Comparison of ENCODE assay signal across 22 cellular contexts in genomic region chr1:26410706-26411623, GRCh38. TPM values are rescaled to one million over a fixed set of nuclear protein-coding genes. Genes with fewer than 3 reads are reported as not detected.
DNase-seq lines count a peak whose midpoint lies in the region; ATAC-seq and TF ChIP-seq lines count a peak whose summit lies in the region.
"Had no signal": no experiment of that assay in that cellular context is flagged by ENCODE, and none has a peak within 500 bp of the region (broad histone marks: within the 10 kb centered on the region; RNA-seq: fewer than 3 reads in every experiment).

Gene LIN28A (plus strand): TSS chr1:26410817. CDS start chr1:26410892, 75 bp downstream.

- peaks cover 62% of the 10 kb centered on the region for H3K27me3 Mint-ChIP-seq in activated T-cell treated with anti-CD3 and anti-CD28 coated beads, Interleukin-2, amount 50 U/mL, for 72 hours (ENCODE audit: low read depth)

- H3K27ac Mint-ChIP-seq in activated T-cell treated with anti-CD3 and anti-CD28 coated beads, Interleukin-2, amount 50 U/mL, for 72 hours = no peak within 1 kb of the TSS
- H3K27ac Mint-ChIP-seq: activated CD4-positive, alpha-beta T cell treated with anti-CD3 and anti-CD28 coated beads for 36 hours; activated T-cell treated with anti-CD3 and anti-CD28 coated beads, Interleukin-2, amount 50 U/mL, for 24 hours had no signal

- no peak for ATAC-seq in activated T-cell treated with anti-CD3 and anti-CD28 coated beads, Interleukin-2, amount 50 U/mL, for 72 hours (replicated peaks in 1 of 2)
- ATAC-seq in stimulated activated naive CD8-positive, alpha-beta T cell treated with anti-CD3 and anti-CD28 coated beads, Interleukin-15, Interleukin-2, amounts not matched to agents 100 U/mL and 50 U/mL, for 24 hours = peak; percentile 22

- H3K4me3 Mint-ChIP-seq in activated T-cell treated with anti-CD3 and anti-CD28 coated beads, Interleukin-2, amount 50 U/mL, for 72 hours = peak within 1 kb of the TSS; percentile 17 to 41
- H3K4me3 Mint-ChIP-seq: activated CD4-positive, alpha-beta T cell treated with anti-CD3 and anti-CD28 coated beads for 36 hours; activated T-cell treated with anti-CD3 and anti-CD28 coated beads, Interleukin-2, amount 50 U/mL, for 24 hours had no signal

- H3K36me3 ChIP-seq in WERI-Rb-1 = no peaks in the 10 kb centered on the region
- H3K36me3 ChIP-seq: colonic mucosa, esophagus muscularis mucosa, stomach had no signal

- H3K36me3 Mint-ChIP-seq in activated T-cell treated with anti-CD3 and anti-CD28 coated beads, Interleukin-2, amount 50 U/mL, for 72 hours (ENCODE audit: insufficient read depth in 2 of 2) = no peaks in the 10 kb centered on the region

- no peak for TF ChIP-seq CTCF in WERI-Rb-1 (IDR thresholded peaks at IDR 0.05; ENCODE audit: low read depth, low read length)

- peak within 1 kb of the TSS; percentile 2 for H3K4me3 ChIP-seq in WERI-Rb-1 (ENCODE audit: low read depth, low read length)
- H3K4me3 ChIP-seq: colonic mucosa, esophagus muscularis mucosa, skin epidermis, stomach had no signal

- H3K27ac ChIP-seq in WERI-Rb-1 = peak within 1 kb of the TSS; percentile 84
- H3K27ac ChIP-seq: colonic mucosa, esophagus muscularis mucosa, skin epidermis, stomach had no signal

- H3K4me1 Mint-ChIP-seq in activated T-cell treated with anti-CD3 and anti-CD28 coated beads, Interleukin-2, amount 50 U/mL, for 72 hours (ENCODE audit: low read depth) = peaks cover 22% of the 10 kb centered on the region

- H3K9me3 Mint-ChIP-seq in activated T-cell treated with anti-CD3 and anti-CD28 coated beads, Interleukin-2, amount 50 U/mL, for 72 hours = no peaks in the 10 kb centered on the region
- H3K9me3 Mint-ChIP-seq: activated T-cell treated with anti-CD3 and anti-CD28 coated beads, Interleukin-2, amount 50 U/mL, for 24 hours had no signal

- no peak for DNase-seq in activated T-cell treated with anti-CD3 and anti-CD28 coated beads, Interleukin-2, amount 50 U/mL, for 72 hours
- DNase-seq in activated T-cell treated with anti-CD3 and anti-CD28 coated beads for 4 hours = no peak
- DNase-seq in WERI-Rb-1 = no peak
- DNase-seq in islet precursor cell = peak; percentile 68
- no peak for DNase-seq in stimulated activated naive CD8-positive, alpha-beta T cell treated with anti-CD3 and anti-CD28 coated beads, Interleukin-15, Interleukin-2, amounts not matched to agents 100 U/mL and 50 U/mL, for 24 hours
- DNase-seq in NCI-H524 treated with DMSO at 0.1 percent for 48 hours (lab: John Stamatoyannopoulos, UW) = no peak
- no peak for DNase-seq in NCI-H748 treated with DMSO at 0.1 percent for 48 hours (lab: John Stamatoyannopoulos, UW)
- no peak for DNase-seq in activated CD4-positive, CD25-positive, alpha-beta regulatory T cell (lab: John Stamatoyannopoulos, UW)
- DNase-seq: activated CD4-positive, alpha-beta T cell treated with anti-CD3 and anti-CD28 coated beads for 36 hours; amygdala; colonic mucosa; HCEC 1CT; Kasumi-1; NCI-H524; occipital lobe; Right ventricle myocardium superior; stomach had no signal

- H3K27me3 ChIP-seq in WERI-Rb-1 (ENCODE audit: insufficient read depth, low read depth, severe bottlenecking) = no peaks in the 10 kb centered on the region

- peaks cover 15% of the 10 kb centered on the region for H3K9me3 ChIP-seq in WERI-Rb-1 (ENCODE audit: severe bottlenecking)
- H3K9me3 ChIP-seq: colonic mucosa, esophagus muscularis mucosa, stomach had no signal

RNA-seq across cellular contexts. Expression of gene LIN28A, which starts in this region (rescaled TPM):
- not detected for total RNA-seq in activated T-cell treated with anti-CD3 and anti-CD28 coated beads, Interleukin-2, amount 50 U/mL, for 72 hours
- total RNA-seq: activated CD4-positive, alpha-beta T cell treated with anti-CD3 and anti-CD28 coated beads for 36 hours; esophagus muscularis mucosa; liver; occipital lobe; Right ventricle myocardium superior; stomach; T-helper 2 cell treated with Interferon-gamma antibody and Interleukin-4, amounts not matched to agents 100 ng/mL and 5 ng/mL, for 36 hours had no signal
